Comparison of ENCODE assay signal across 18 cellular contexts in genomic region chr6:22664968-22665367, GRCh38.
A peak's percentile ranks its signal among the peaks of the same experiment; 100 is the strongest.
DNase-seq lines count a peak whose midpoint lies in the region; ATAC-seq lines count a peak whose summit lies in the region.
"Had no signal": no experiment of that assay in that cellular context is flagged by ENCODE, and none has a peak within 500 bp of the region (broad histone marks: within the 10 kb centered on the region; RNA-seq: fewer than 3 reads in every experiment).

No MANE protein-coding gene starts in this region.

- H3K27ac ChIP-seq in epithelial cell of prostate, result peak overlapping the region; percentile 22
- H3K27ac ChIP-seq: A549; BLaER1 treated with 17β-estradiol and CSF1 and Interleukin-3, amounts not matched to agents 10 nM and 100 nM had no signal

- ATAC-seq in GM21825 (IDR thresholded peaks at IDR 0.05; ENCODE audit: unreplicated experiment) (no peak), HG03280 (IDR thresholded peaks at IDR 0.05; ENCODE audit: unreplicated experiment) (no peak), GM18498 (IDR thresholded peaks at IDR 0.05; ENCODE audit: unreplicated experiment) (no peak)
- ATAC-seq: A549, GM23338, HCT116, K562, SK-N-SH treated with all-trans-retinoic acid at 6 μM for 48 hours had no signal

- DNase-seq in COR-L47 (lab: John Stamatoyannopoulos, UW) (peak; percentile 3), HPDE6-E6E7 (ENCODE audit: extremely low spot score) (peak; percentile 11), NCI-H69 (lab: John Stamatoyannopoulos, UW) (peak; percentile 92), epithelial cell of prostate (ENCODE audit: low read depth, low spot score) (peak; percentile 68), GDM1 (lab: John Stamatoyannopoulos, UW) (no peak)
- DNase-seq: DMS79, NCI-H1930, NCI-H82, SHP77 treated with DMSO at 0.1 percent for 48 hours had no signal
